In the genomic region with DNA sequence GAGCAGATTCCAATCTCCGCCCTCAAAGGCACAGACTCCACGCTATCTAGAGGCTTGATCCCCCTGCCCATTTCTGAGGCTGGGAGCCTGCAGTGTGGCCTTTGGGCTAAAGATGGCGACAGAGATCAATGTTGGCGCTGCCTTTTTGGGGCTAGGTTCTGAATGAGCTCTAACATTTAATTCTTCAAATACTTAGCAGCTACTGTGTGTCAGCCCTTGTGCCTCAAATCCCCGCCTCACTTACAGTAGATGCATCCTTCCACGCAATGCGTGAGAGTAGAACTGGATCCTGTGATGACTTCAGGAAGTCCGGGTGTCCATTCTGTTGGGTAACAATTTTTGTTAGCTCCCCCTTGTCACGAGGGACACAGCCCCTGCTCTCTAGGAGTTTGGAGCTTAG, we compare ENCODE assay signal across 9 cellular contexts. TPM values are rescaled to one million over a fixed set of nuclear protein-coding genes. Genes with fewer than 3 reads are reported as not detected.
DNase-seq lines count a peak whose midpoint lies in the region; ATAC-seq, FAIRE-seq and TF ChIP-seq lines count a peak whose summit lies in the region.
"Had no signal": no experiment of that assay in that cellular context is flagged by ENCODE, and none has a peak within 500 bp of the region (broad histone marks: within the 10 kb centered on the region; RNA-seq: fewer than 3 reads in every experiment).

No MANE protein-coding gene starts in this region.

- H3K9ac ChIP-seq in SK-N-SH (no peak overlapping the region), kidney (ENCODE audit: low read length in 2 of 2) (no peak overlapping the region)

- H3K27me3 ChIP-seq in SK-N-SH (ENCODE audit: insufficient read depth) = no peaks in the 10 kb centered on the region; the same call in 1 of the 2 replicates

- ATAC-seq in HG02981 (IDR thresholded peaks at IDR 0.05; ENCODE audit: unreplicated experiment) = peak; percentile 61
- ATAC-seq in GM18870 (IDR thresholded peaks at IDR 0.05; ENCODE audit: unreplicated experiment) = no peak

- no peaks in the 10 kb centered on the region for H3K9me2 ChIP-seq in SK-N-SH

- POLR2A ChIA-PET in SK-N-SH (lab: Yijun Ruan, JAX) = no interaction called here

- peak; percentile 52 for TF ChIP-seq RAD21 in SK-N-SH (IDR thresholded peaks at IDR 0.05; ENCODE audit: low read length)

- peak; percentile 64 for TF ChIP-seq CTCF in SK-N-SH (IDR thresholded peaks at IDR 0.05)
- peak; percentile 66 for TF ChIP-seq CTCF in kidney (IDR thresholded peaks at IDR 0.05; ENCODE audit: borderline replicate concordance, extremely low read depth, insufficient read depth)

- FAIRE-seq in kidney (lab: Jason Lieb, UNC) = no peak

- H4K20me1 ChIP-seq in SK-N-SH (ENCODE audit: insufficient read depth) = no peaks in the 10 kb centered on the region

- no peak overlapping the region for H2AFZ ChIP-seq in SK-N-SH (ENCODE audit: low read depth)

- CTCF ChIA-PET in SK-N-SH (lab: Yijun Ruan, JAX) = interaction anchor here (0.9 to 2.5 kb wide), 11 partner anchors 9 to 119 kb away, joined by 3 to 9 read pairs (median 4); a partner anchor contains a TSS

- H3K9me3 ChIP-seq in SK-N-SH (no peaks in the 10 kb centered on the region), kidney (ENCODE audit: control insufficient read depth in 1 of 2, low read length in 2 of 2) (no peaks in the 10 kb centered on the region)

- WGBS in SK-N-SH (ENCODE audit: low lambda C conversion rate) = 3% methylated on average over 7 of the region's 9 CpGs

- no peak overlapping the region for H3K4me3 ChIP-seq in SK-N-SH (ENCODE audit: low read depth in 2 of 2, low read length in 1 of 2)
- no peak overlapping the region for H3K4me3 ChIP-seq in kidney (ENCODE audit: low read length in 2 of 2)

- in situ Hi-C loops in Caki2 (cut with HindIII; ENCODE audit: low pct_unique_long_range_greater_than_20kb, low sequenced_read_pairs) = no loop called here

- H3K4me1 ChIP-seq in SK-N-SH (ENCODE audit: control insufficient read depth in 1 of 2, insufficient read depth in 2 of 2, low read depth in 1 of 2, low read length in 1 of 2) (no peaks in the 10 kb centered on the region), kidney (ENCODE audit: control insufficient read depth in 1 of 2, insufficient read depth in 1 of 2, low read depth in 1 of 2, low read length in 2 of 2) (no peaks in the 10 kb centered on the region)

- no peaks in the 10 kb centered on the region for H3K79me2 ChIP-seq in SK-N-SH (ENCODE audit: insufficient read depth)

- no peaks in the 10 kb centered on the region for H3F3A ChIP-seq in SK-N-SH (replicated peaks; ENCODE audit: insufficient read depth)

- no peak overlapping the region for H3K27ac ChIP-seq in SK-N-SH (ENCODE audit: low read depth in 2 of 2, low read length in 1 of 2)
- no peak overlapping the region for H3K27ac ChIP-seq in kidney (ENCODE audit: low read depth in 2 of 2, low read length in 2 of 2)

- intact Hi-C loops in kidney (cut with DNase I) = no loop called here

- DNase-seq in Caki2 (ENCODE audit: low read depth) (peak; percentile 56), SK-N-SH (peak; percentile 40), astrocyte of the hippocampus (ENCODE audit: low read depth, low spot score) (peak; percentile 57), kidney (no peak), NCI-H345 treated with DMSO at 0.1 percent for 48 hours (lab: John Stamatoyannopoulos, UW; ENCODE audit: unreplicated experiment) (no peak)
- DNase-seq in stimulated activated CD8-positive, alpha-beta memory T cell treated with anti-CD3 and anti-CD28 coated beads, Interleukin-4, amount 100 ng/mL, for 48 hours = peak; percentile 80

- no peaks in the 10 kb centered on the region for H3K36me3 ChIP-seq in SK-N-SH (replicated peaks in 1 of 2; ENCODE audit: control insufficient read depth in 1 of 2, insufficient read depth in 2 of 2, low read length in 1 of 2)
- no peaks in the 10 kb centered on the region for H3K36me3 ChIP-seq in kidney (ENCODE audit: control insufficient read depth in 1 of 2, insufficient read depth in 2 of 2, low read length in 2 of 2)

- no peak overlapping the region for H3K4me2 ChIP-seq in SK-N-SH

- TF ChIP-seq EP300 in SK-N-SH (IDR thresholded peaks at IDR 0.05; ENCODE audit: borderline replicate concordance in 1 of 2, low read depth in 1 of 2, low read length in 1 of 2) = no peak

TF ChIP-seq in SK-N-SH, 30 proteins besides CTCF, POLR2A, EP300 and RAD21:
- TF ChIP-seq SMC3 (IDR thresholded peaks at IDR 0.05; ENCODE audit: low read depth, low read length) (peak; percentile 12; the same call in 1 of the 2 replicates), RFX5 (IDR thresholded peaks at IDR 0.05; ENCODE audit: low read length) (no peak)
TF ChIP-seq in SK-N-SH: peak in this region for 1.

RNA-seq across cellular contexts. Expression of a gene that starts 12.4 kb away (rescaled TPM):
- not detected in 2 replicates for total RNA-seq in Caki2 (2014; rRNA removed; shearing (Covaris generic); ENCODE audit: low replicate concordance)
- polyA plus RNA-seq in SK-N-SH (2012; rRNA removed) = not detected in 2 replicates
- not detected in 2 replicates for polyA plus RNA-seq in SK-N-SH (2012; cell fraction: cytosol; rRNA removed)
- not detected in 2 replicates for polyA plus RNA-seq in SK-N-SH (2012; cell fraction: nucleus; rRNA removed)
- total RNA-seq in kidney = not detected
- not detected for polyA plus RNA-seq in kidney (ENCODE audit: insufficient read depth, low read depth, low replicate concordance)
- polyA plus RNA-seq: IgD-negative memory B cell had no signal

RNA-seq across cellular contexts. Expression of a gene that starts 21.1 kb away (rescaled TPM):
- total RNA-seq in Caki2 (2014; rRNA removed; shearing (Covaris generic); ENCODE audit: low replicate concordance) = not detected in 2 replicates
- not detected in 2 replicates for polyA plus RNA-seq in SK-N-SH (2012; rRNA removed)
- polyA plus RNA-seq in SK-N-SH (2012; cell fraction: cytosol; rRNA removed) = not detected in 2 replicates
- polyA plus RNA-seq in SK-N-SH (2012; cell fraction: nucleus; rRNA removed) = not detected in 2 replicates
- total RNA-seq in kidney = not detected
- polyA plus RNA-seq in kidney (ENCODE audit: insufficient read depth, low read depth, low replicate concordance) = not detected
- polyA plus RNA-seq: IgD-negative memory B cell had no signal

RNA-seq across cellular contexts. Expression of a gene that starts 27.5 kb away (rescaled TPM):
- not detected in 2 replicates for total RNA-seq in Caki2 (2014; rRNA removed; shearing (Covaris generic); ENCODE audit: low replicate concordance)
- polyA plus RNA-seq in SK-N-SH (2012; rRNA removed) (not detected in 2 replicates), kidney (ENCODE audit: insufficient read depth, low read depth, low replicate concordance) (not detected)
- 0.04 TPM in 1 of 2 replicates, not detected in the other for polyA plus RNA-seq in SK-N-SH (2012; cell fraction: cytosol; rRNA removed)
- polyA plus RNA-seq in SK-N-SH (2012; cell fraction: nucleus; rRNA removed) = not detected in 2 replicates
- not detected for total RNA-seq in kidney
- polyA plus RNA-seq: IgD-negative memory B cell had no signal

RNA-seq across cellular contexts. Expression of a gene that starts 47.3 kb away (rescaled TPM):
- total RNA-seq in Caki2 (2014; rRNA removed; shearing (Covaris generic); ENCODE audit: low replicate concordance) = 0.78 and 2.6 TPM in 2 replicates
- polyA plus RNA-seq in SK-N-SH (2012; rRNA removed) (not detected in 2 replicates), kidney (ENCODE audit: insufficient read depth, low read depth, low replicate concordance) (1.3 TPM)
- not detected in 2 replicates for polyA plus RNA-seq in SK-N-SH (2012; cell fraction: cytosol; rRNA removed)
- not detected in 2 replicates for polyA plus RNA-seq in SK-N-SH (2012; cell fraction: nucleus; rRNA removed)
- 2.1 TPM for total RNA-seq in kidney
- polyA plus RNA-seq: IgD-negative memory B cell had no signal

Comparison
In these comparisons a context has a peak if more than half of its experiments do, and no peak if none do; other contexts are left out.
1. DNase-seq: peak in Caki2 (single experiment), SK-N-SH (single experiment), astrocyte of the hippocampus (single experiment) and stimulated activated CD8-positive, alpha-beta memory T cell treated with anti-CD3 and anti-CD28 coated beads, Interleukin-4, amount 100 ng/mL, for 48 hours (single experiment); none in kidney (single experiment) and NCI-H345 treated with DMSO at 0.1 percent for 48 hours (single experiment).